In the genomic region with DNA sequence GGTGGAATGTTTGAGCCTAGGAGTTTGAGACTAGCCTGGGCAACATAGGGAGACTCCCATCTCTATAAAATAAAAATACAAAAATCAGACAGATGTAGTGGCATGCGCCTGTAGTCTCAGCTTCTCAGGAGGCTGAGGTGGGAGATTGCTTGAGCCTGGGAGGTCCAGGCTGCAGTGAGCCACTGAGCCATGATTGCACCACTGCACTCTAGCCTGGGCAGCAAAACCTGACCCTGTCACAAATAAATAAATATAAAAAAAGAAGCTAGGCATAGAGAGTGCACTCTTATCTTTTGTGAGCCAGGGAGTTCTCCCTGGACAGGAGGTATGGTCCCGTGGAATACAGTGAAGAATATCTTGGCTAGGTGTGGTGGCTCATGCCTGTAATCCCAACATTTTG, we compare ENCODE assay signal across 10 cellular contexts. TPM values are rescaled to one million over a fixed set of nuclear protein-coding genes. Genes with fewer than 3 reads are reported as not detected.
A peak's percentile ranks its signal among the peaks of the same experiment; 100 is the strongest.
DNase-seq lines count a peak whose midpoint lies in the region; ATAC-seq and TF ChIP-seq lines count a peak whose summit lies in the region.
"Had no signal": no experiment of that assay in that cellular context is flagged by ENCODE, and none has a peak within 500 bp of the region (broad histone marks: within the 10 kb centered on the region; RNA-seq: fewer than 3 reads in every experiment).

No MANE protein-coding gene starts in this region.

- H3K4me3 ChIP-seq in DND-41 (ENCODE audit: low read depth in 1 of 2, low read length in 2 of 2): no peak overlapping the region
- no peak overlapping the region for H3K4me3 ChIP-seq in mammary epithelial cell (replicated peaks in 1 of 3; ENCODE audit: insufficient read depth in 1 of 3, low read depth in 2 of 3, low read length in 3 of 3)

- no peak for DNase-seq in DND-41
- no peak for DNase-seq in mammary epithelial cell
- no peak for DNase-seq in NCI-H1092 treated with DMSO at 0.1 percent for 48 hours (lab: John Stamatoyannopoulos, UW)
- DNase-seq in chondrocyte (ENCODE audit: low spot score): no peak
- DNase-seq in naive thymus-derived CD8-positive, alpha-beta T cell: no peak
- DNase-seq in activated CD4-positive, CD25-positive, alpha-beta regulatory T cell treated with anti-CD3 and anti-CD28 coated beads, Interleukin-2, amount 50 U/mL, for 72 hours: no peak
- DNase-seq: activated naive CD8-positive, alpha-beta T cell treated with anti-CD3 and anti-CD28 coated beads, Interleukin-2, amount 10 ng/mL, durations not matched to agents 7 days and 5 days; BE2C had no signal

- H3K4me2 ChIP-seq in DND-41 (ENCODE audit: insufficient read depth, low read length) (0 out of 2 replicates have a peak overlapping the region, but pooled peaks have one; percentile 41), mammary epithelial cell (ENCODE audit: insufficient read depth, low read depth, low read length) (no peak overlapping the region)

- H3K27ac Mint-ChIP-seq in chondrocyte (ENCODE audit: unreplicated experiment): no peak overlapping the region
- peak overlapping the region in 1 of 10 donors; percentile 52 for H3K27ac Mint-ChIP-seq in naive thymus-derived CD8-positive, alpha-beta T cell
- H3K27ac Mint-ChIP-seq: activated naive CD8-positive, alpha-beta T cell treated with anti-CD3 and anti-CD28 coated beads, Interleukin-2, amount 10 ng/mL, durations not matched to agents 7 days and 5 days had no signal

- H3K9me3 Mint-ChIP-seq in chondrocyte (ENCODE audit: low read depth): no peaks in the 10 kb centered on the region
- no peaks in the 10 kb centered on the region for H3K9me3 Mint-ChIP-seq in naive thymus-derived CD8-positive, alpha-beta T cell
- H3K9me3 Mint-ChIP-seq: activated naive CD8-positive, alpha-beta T cell treated with anti-CD3 and anti-CD28 coated beads, Interleukin-2, amount 10 ng/mL, durations not matched to agents 7 days and 5 days had no signal

- no peaks in the 10 kb centered on the region for H4K20me1 ChIP-seq in DND-41 (ENCODE audit: insufficient read depth, low read length)
- no peaks in the 10 kb centered on the region for H4K20me1 ChIP-seq in mammary epithelial cell (ENCODE audit: insufficient read depth, low read length)

- H3K79me2 ChIP-seq in DND-41 (ENCODE audit: insufficient read depth, low read length) (no peaks in the 10 kb centered on the region), mammary epithelial cell (ENCODE audit: insufficient read depth, low read length) (no peaks in the 10 kb centered on the region)

- intact Hi-C loops in mammary epithelial cell (cut with micrococcal nuclease): loop anchor here (10.0 kb wide), 1 partner anchor 112 kb away; no protein-coding TSS in a partner anchor

- H3K27me3 Mint-ChIP-seq in chondrocyte (ENCODE audit: low read depth): no peaks in the 10 kb centered on the region
- peaks cover 0 to 7% (median 2%) of the 10 kb centered on the region in 5 donors for H3K27me3 Mint-ChIP-seq in naive thymus-derived CD8-positive, alpha-beta T cell
- H3K27me3 Mint-ChIP-seq: activated naive CD8-positive, alpha-beta T cell treated with anti-CD3 and anti-CD28 coated beads, Interleukin-2, amount 10 ng/mL, durations not matched to agents 7 days and 5 days had no signal

- POLR2A ChIA-PET in naive thymus-derived CD8-positive, alpha-beta T cell (lab: Charles Lee): no interaction called here

- dilution Hi-C loops in mammary epithelial cell (cut with HindIII; ENCODE audit: low sequenced_read_pairs): no loop called here

- H3K4me1 Mint-ChIP-seq in chondrocyte (ENCODE audit: low read depth): peaks cover 31% of the 10 kb centered on the region
- H3K4me1 Mint-ChIP-seq in naive thymus-derived CD8-positive, alpha-beta T cell: peaks cover 0 to 31% (median 0%) of the 10 kb centered on the region in 4 donors

- H3K4me3 Mint-ChIP-seq in chondrocyte (ENCODE audit: unreplicated experiment): no peak overlapping the region
- no peak overlapping the region for H3K4me3 Mint-ChIP-seq in naive thymus-derived CD8-positive, alpha-beta T cell
- H3K4me3 Mint-ChIP-seq: activated naive CD8-positive, alpha-beta T cell treated with anti-CD3 and anti-CD28 coated beads, Interleukin-2, amount 10 ng/mL, durations not matched to agents 7 days and 5 days had no signal

- no peaks in the 10 kb centered on the region for H3K27me3 ChIP-seq in DND-41 (ENCODE audit: insufficient read depth, low read length, poor library complexity)
- no peaks in the 10 kb centered on the region for H3K27me3 ChIP-seq in mammary epithelial cell (ENCODE audit: insufficient read depth, low read length)
- H3K27me3 ChIP-seq: BE2C had no signal

- H3K9me3 ChIP-seq in DND-41 (ENCODE audit: insufficient read depth, low read length, severe bottlenecking) (no peaks in the 10 kb centered on the region), mammary epithelial cell (replicated peaks; ENCODE audit: insufficient read depth, low read length) (no peaks in the 10 kb centered on the region)
- H3K9me3 ChIP-seq: BE2C had no signal

- in situ Hi-C loops in mammary epithelial cell (cut with MboI; ENCODE audit: low sequenced_read_pairs in 2 of 2): no loop called here

- H2AFZ ChIP-seq in DND-41 (ENCODE audit: low read depth, low read length) (no peak overlapping the region), mammary epithelial cell (ENCODE audit: low read depth, low read length) (no peak overlapping the region)

- no peaks in the 10 kb centered on the region for H3K36me3 Mint-ChIP-seq in chondrocyte (ENCODE audit: low read depth)
- no peaks in the 10 kb centered on the region for H3K36me3 Mint-ChIP-seq in naive thymus-derived CD8-positive, alpha-beta T cell
- H3K36me3 Mint-ChIP-seq: activated naive CD8-positive, alpha-beta T cell treated with anti-CD3 and anti-CD28 coated beads, Interleukin-2, amount 10 ng/mL, durations not matched to agents 7 days and 5 days had no signal

- H3K4me1 ChIP-seq in DND-41 (ENCODE audit: insufficient read depth, low read length) (no peaks in the 10 kb centered on the region), mammary epithelial cell (ENCODE audit: insufficient read depth, low read length) (peaks cover 35% of the 10 kb centered on the region)
- H3K4me1 ChIP-seq: BE2C had no signal

- H3K36me3 ChIP-seq in DND-41 (ENCODE audit: insufficient read depth, low read length): no peaks in the 10 kb centered on the region
- H3K36me3 ChIP-seq in mammary epithelial cell (ENCODE audit: insufficient read depth, low read length): no peaks in the 10 kb centered on the region
- H3K36me3 ChIP-seq: BE2C had no signal

- ATAC-seq in DND-41 (ENCODE audit: insufficient read depth, low read depth): 0 out of 3 replicates have a peak, but pooled peaks have one; percentile 24
- peak; percentile 8 for ATAC-seq in GM21381 (IDR thresholded peaks at IDR 0.05; ENCODE audit: unreplicated experiment)
- ATAC-seq in HG03064 (IDR thresholded peaks at IDR 0.05; ENCODE audit: low read depth, unreplicated experiment): peak; percentile 15
- no peak for ATAC-seq in naive thymus-derived CD8-positive, alpha-beta T cell

- TF ChIP-seq CTCF in DND-41 (IDR thresholded peaks at IDR 0.05; ENCODE audit: borderline replicate concordance, extremely low read depth, low read length, poor library complexity, severe bottlenecking) (no peak), mammary epithelial cell (conservative IDR thresholded peaks at IDR 0.05 in 1 of 2, IDR thresholded peaks at IDR 0.05 in 1 of 2; ENCODE audit: extremely low read depth in 1 of 2, insufficient read depth in 1 of 2, low read depth in 1 of 2, low read length in 2 of 2) (no peak), chondrocyte (IDR thresholded peaks at IDR 0.05) (no peak)

- no TSS peak for BruUV-seq in mammary epithelial cell (replicated peaks; lab: Mats Ljungman, UMichigan)

- CTCF ChIA-PET in mammary epithelial cell (lab: Charles Lee; ENCODE audit: low non-redundant PET): no interaction called here

- H3K9ac ChIP-seq in DND-41 (ENCODE audit: low read depth, low read length) (no peak overlapping the region), mammary epithelial cell (ENCODE audit: insufficient read depth, low read length) (peak overlapping the region; percentile 53)

- no peak overlapping the region for H3K27ac ChIP-seq in DND-41 (ENCODE audit: low read length)
- peak overlapping the region; percentile 98 for H3K27ac ChIP-seq in mammary epithelial cell (ENCODE audit: insufficient read depth, low read depth, low read length)

- 92% methylated on average over 2 of the region's 2 CpGs for WGBS in mammary epithelial cell (ENCODE audit: low coverage, missing lambda C conversion rate)

RNA-seq across cellular contexts. Expression of gene KYNU, which starts 11.0 kb away (rescaled TPM):
- total RNA-seq in mammary epithelial cell (1 to 10 TPM; 1.6 to 3.3 TPM), chondrocyte (0.38 TPM in 1 of 3 replicates, not detected in the others)
- 1.4 TPM for polyA plus RNA-seq in mammary epithelial cell
- 0.62 TPM for polyA minus RNA-seq in mammary epithelial cell
- total RNA-seq in naive thymus-derived CD8-positive, alpha-beta T cell: 1 to 10 TPM in 1 of 2 experiments, under 1 TPM in 1; 0.65 to 1.2 TPM
- under 1 TPM in 1 of 3 donors, not detected in 2; 0.18 TPM for polyA plus RNA-seq in naive thymus-derived CD8-positive, alpha-beta T cell

Comparison
In these comparisons a context has a peak if more than half of its experiments do, and no peak if none do; other contexts are left out.
1. ATAC-seq: peak in DND-41 (single experiment), GM21381 (single experiment) and HG03064 (single experiment); none in naive thymus-derived CD8-positive, alpha-beta T cell (0 of 2).